Comparison of ENCODE assay signal across 1 cellular context in the genomic region with DNA sequence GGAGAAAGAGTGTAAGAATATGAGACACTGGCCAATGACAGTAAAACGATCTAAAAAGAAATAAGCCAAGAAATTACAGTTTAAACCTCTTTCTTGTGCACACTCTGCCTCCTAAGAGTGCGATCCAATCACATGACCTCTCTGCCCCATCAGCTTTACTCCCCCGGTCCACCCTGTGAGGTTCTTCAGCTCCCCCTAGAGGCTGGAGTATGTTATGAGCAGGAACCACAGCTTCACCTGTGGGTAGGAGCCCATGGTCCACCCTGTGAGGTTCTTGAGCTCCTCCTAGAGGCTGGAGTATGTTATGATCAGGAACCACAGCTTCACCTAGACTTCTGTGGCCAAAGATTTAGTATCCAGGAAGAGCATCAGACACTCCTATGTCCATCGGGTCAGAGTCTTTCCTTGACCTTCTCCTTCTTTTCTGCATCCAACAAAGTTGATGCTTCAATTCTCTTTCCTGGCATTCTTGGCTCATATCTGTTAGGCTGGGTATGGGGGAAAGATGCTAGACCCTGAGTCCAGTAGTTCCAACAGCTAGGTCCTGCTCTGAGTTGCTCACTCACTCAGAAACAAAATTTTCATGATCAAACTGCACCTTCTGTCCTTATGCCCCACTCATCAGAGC.
TF ChIP-seq lines count a peak whose summit lies in the region.

No MANE protein-coding gene starts in this region.

TF ChIP-seq in HepG2, 621 proteins besides CTCF, POLR2A, EP300 and RAD21 (continued from another document):
- TF ChIP-seq, protein P1, sequence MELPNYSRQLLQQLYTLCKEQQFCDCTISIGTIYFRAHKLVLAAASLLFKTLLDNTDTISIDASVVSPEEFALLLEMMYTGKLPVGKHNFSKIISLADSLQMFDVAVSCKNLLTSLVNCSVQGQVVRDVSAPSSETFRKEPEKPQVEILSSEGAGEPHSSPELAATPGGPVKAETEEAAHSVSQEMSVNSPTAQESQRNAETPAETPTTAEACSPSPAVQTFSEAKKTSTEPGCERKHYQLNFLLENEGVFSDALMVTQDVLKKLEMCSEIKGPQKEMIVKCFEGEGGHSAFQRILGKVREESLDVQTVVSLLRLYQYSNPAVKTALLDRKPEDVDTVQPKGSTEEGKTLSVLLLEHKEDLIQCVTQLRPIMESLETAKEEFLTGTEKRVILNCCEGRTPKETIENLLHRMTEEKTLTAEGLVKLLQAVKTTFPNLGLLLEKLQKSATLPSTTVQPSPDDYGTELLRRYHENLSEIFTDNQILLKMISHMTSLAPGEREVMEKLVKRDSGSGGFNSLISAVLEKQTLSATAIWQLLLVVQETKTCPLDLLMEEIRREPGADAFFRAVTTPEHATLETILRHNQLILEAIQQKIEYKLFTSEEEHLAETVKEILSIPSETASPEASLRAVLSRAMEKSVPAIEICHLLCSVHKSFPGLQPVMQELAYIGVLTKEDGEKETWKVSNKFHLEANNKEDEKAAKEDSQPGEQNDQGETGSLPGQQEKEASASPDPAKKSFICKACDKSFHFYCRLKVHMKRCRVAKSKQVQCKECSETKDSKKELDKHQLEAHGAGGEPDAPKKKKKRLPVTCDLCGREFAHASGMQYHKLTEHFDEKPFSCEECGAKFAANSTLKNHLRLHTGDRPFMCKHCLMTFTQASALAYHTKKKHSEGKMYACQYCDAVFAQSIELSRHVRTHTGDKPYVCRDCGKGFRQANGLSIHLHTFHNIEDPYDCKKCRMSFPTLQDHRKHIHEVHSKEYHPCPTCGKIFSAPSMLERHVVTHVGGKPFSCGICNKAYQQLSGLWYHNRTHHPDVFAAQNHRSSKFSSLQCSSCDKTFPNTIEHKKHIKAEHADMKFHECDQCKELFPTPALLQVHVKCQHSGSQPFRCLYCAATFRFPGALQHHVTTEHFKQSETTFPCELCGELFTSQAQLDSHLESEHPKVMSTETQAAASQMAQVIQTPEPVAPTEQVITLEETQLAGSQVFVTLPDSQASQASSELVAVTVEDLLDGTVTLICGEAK (IDR thresholded peaks at IDR 0.05) = no peak
- TF ChIP-seq, protein P1 (CRISPR knock-in tag; IDR thresholded peaks at IDR 0.05) = no peak
- TF ChIP-seq GABPA (IDR thresholded peaks at IDR 0.05; ENCODE audit: low read depth, low read length) (no peak), GABPA (CRISPR knock-in tag; IDR thresholded peaks at IDR 0.05; ENCODE audit: low read depth) (peak; percentile 26; the same call in 1 of the 2 replicates), KAT8 (CRISPR knock-in tag; IDR thresholded peaks at IDR 0.05) (peak; percentile 47), MIER3 (CRISPR knock-in tag; IDR thresholded peaks at IDR 0.05; ENCODE audit: borderline replicate concordance) (peak; percentile 69; the same call in 1 of the 2 replicates), MIXL1 (CRISPR knock-in tag; IDR thresholded peaks at IDR 0.05) (0 out of 2 replicates have a peak, but pooled peaks have one; percentile 38), ZMYM4 (CRISPR knock-in tag; IDR thresholded peaks at IDR 0.05) (peak; percentile 93), FOXK1 (CRISPR knock-in tag; IDR thresholded peaks at IDR 0.05; ENCODE audit: borderline replicate concordance, low read depth) (no peak), GATAD2A (CRISPR knock-in tag; IDR thresholded peaks at IDR 0.05) (no peak), PPARG (CRISPR knock-in tag; conservative IDR thresholded peaks at IDR 0.05) (0 out of 2 replicates have a peak, but pooled peaks have one; percentile 23), CREB1 (IDR thresholded peaks at IDR 0.05) (no peak), CREB1 (CRISPR knock-in tag; IDR thresholded peaks at IDR 0.05) (no peak), U2AF1 (optimal IDR thresholded peaks at IDR 0.05; ENCODE audit: low read depth, low read length) (no peak), ZNF138 (CRISPR knock-in tag; IDR thresholded peaks at IDR 0.05; ENCODE audit: low read depth) (no peak), THAP11 (CRISPR knock-in tag; IDR thresholded peaks at IDR 0.05) (peak; percentile 53), ONECUT2 (CRISPR knock-in tag; IDR thresholded peaks at IDR 0.05) (no peak), ZNF331 (CRISPR knock-in tag; IDR thresholded peaks at IDR 0.05) (peak; percentile 58; the same call in 1 of the 2 replicates)
- TF ChIP-seq, protein P2, sequence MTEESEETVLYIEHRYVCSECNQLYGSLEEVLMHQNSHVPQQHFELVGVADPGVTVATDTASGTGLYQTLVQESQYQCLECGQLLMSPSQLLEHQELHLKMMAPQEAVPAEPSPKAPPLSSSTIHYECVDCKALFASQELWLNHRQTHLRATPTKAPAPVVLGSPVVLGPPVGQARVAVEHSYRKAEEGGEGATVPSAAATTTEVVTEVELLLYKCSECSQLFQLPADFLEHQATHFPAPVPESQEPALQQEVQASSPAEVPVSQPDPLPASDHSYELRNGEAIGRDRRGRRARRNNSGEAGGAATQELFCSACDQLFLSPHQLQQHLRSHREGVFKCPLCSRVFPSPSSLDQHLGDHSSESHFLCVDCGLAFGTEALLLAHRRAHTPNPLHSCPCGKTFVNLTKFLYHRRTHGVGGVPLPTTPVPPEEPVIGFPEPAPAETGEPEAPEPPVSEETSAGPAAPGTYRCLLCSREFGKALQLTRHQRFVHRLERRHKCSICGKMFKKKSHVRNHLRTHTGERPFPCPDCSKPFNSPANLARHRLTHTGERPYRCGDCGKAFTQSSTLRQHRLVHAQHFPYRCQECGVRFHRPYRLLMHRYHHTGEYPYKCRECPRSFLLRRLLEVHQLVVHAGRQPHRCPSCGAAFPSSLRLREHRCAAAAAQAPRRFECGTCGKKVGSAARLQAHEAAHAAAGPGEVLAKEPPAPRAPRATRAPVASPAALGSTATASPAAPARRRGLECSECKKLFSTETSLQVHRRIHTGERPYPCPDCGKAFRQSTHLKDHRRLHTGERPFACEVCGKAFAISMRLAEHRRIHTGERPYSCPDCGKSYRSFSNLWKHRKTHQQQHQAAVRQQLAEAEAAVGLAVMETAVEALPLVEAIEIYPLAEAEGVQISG (CRISPR knock-in tag; IDR thresholded peaks at IDR 0.05) = peak; percentile 94
- TF ChIP-seq, protein P3, sequence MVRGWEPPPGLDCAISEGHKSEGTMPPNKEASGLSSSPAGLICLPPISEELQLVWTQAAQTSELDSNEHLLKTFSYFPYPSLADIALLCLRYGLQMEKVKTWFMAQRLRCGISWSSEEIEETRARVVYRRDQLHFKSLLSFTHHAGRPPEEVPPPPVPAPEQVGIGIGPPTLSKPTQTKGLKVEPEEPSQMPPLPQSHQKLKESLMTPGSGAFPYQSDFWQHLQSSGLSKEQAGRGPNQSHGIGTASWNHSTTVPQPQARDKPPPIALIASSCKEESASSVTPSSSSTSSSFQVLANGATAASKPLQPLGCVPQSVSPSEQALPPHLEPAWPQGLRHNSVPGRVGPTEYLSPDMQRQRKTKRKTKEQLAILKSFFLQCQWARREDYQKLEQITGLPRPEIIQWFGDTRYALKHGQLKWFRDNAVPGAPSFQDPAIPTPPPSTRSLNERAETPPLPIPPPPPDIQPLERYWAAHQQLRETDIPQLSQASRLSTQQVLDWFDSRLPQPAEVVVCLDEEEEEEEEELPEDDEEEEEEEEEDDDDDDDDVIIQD (CRISPR knock-in tag; IDR thresholded peaks at IDR 0.05; ENCODE audit: low read depth) = peak; percentile 50; the same call in 1 of the 2 replicates
- TF ChIP-seq, protein P4, sequence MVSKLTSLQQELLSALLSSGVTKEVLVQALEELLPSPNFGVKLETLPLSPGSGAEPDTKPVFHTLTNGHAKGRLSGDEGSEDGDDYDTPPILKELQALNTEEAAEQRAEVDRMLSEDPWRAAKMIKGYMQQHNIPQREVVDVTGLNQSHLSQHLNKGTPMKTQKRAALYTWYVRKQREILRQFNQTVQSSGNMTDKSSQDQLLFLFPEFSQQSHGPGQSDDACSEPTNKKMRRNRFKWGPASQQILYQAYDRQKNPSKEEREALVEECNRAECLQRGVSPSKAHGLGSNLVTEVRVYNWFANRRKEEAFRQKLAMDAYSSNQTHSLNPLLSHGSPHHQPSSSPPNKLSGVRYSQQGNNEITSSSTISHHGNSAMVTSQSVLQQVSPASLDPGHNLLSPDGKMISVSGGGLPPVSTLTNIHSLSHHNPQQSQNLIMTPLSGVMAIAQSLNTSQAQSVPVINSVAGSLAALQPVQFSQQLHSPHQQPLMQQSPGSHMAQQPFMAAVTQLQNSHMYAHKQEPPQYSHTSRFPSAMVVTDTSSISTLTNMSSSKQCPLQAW (CRISPR knock-in tag; IDR thresholded peaks at IDR 0.05) = 0 out of 2 replicates have a peak, but pooled peaks have one; percentile 23
